In genomic region chr2:68995911-68996310, GRCh38 we compare ENCODE assay signal across 30 cellular contexts. TPM values are rescaled to one million over a fixed set of nuclear protein-coding genes. Genes with fewer than 3 reads are reported as not detected.
"Had no signal": no experiment of that assay in that cellular context is flagged by ENCODE, and none has a peak within 500 bp of the region (broad histone marks: within the 10 kb centered on the region; RNA-seq: fewer than 3 reads in every experiment).

No MANE protein-coding gene starts in this region.

- H3K27me3 ChIP-seq: MG63, Peyer's patch, SJCRH30 had no signal

- H3K9me3 ChIP-seq: Peyer's patch, SJCRH30, SK-N-SH had no signal

- H3K9ac ChIP-seq: SK-N-SH had no signal

- DNase-seq: activated CD4-positive, alpha-beta memory T cell treated with anti-CD3 and anti-CD28 coated beads, Interleukin-2, amount 10 ng/mL, durations not matched to agents 7 days and 5 days; activated CD4-positive, alpha-beta T cell treated with anti-CD3 and anti-CD28 coated beads, Interleukin-2, amount 10 ng/mL, durations not matched to agents 7 days and 5 days; activated CD4-positive, CD25-positive, alpha-beta regulatory T cell; activated gamma-delta T cell; activated naive CD4-positive, alpha-beta T cell treated with anti-CD3 and anti-CD28 coated beads for 36 hours; activated T-cell treated with anti-CD3 and anti-CD28 coated beads for 4 hours; activated T-cell treated with anti-CD3 and anti-CD28 coated beads, Interleukin-2, amount 50 U/mL, for 48 hours; MG63; MV-4-11; NCI-H1092 treated with DMSO at 0.1 percent for 48 hours; NCI-H1417 treated with DMSO at 0.1 percent for 48 hours; NCI-H1694; NCI-H2029; NCI-H2107; NCI-H226; NCI-H524; Peyer's patch; Right ventricle myocardium superior; SJCRH30; SK-N-SH; T-helper 1 cell had no signal

- H3K27ac Mint-ChIP-seq: activated CD4-positive, alpha-beta memory T cell treated with anti-CD3 and anti-CD28 coated beads, Interleukin-2, amount 10 ng/mL, durations not matched to agents 7 days and 5 days; activated CD4-positive, alpha-beta T cell treated with anti-CD3 and anti-CD28 coated beads, Interleukin-2, amount 10 ng/mL, durations not matched to agents 7 days and 5 days; activated naive CD4-positive, alpha-beta T cell treated with anti-CD3 and anti-CD28 coated beads for 36 hours; activated naive CD8-positive, alpha-beta T cell; activated T-helper 17 cell treated with anti-CD3 and anti-CD28 coated beads, Interleukin-2, amount 50 U/mL, for 72 hours had no signal

- H3K4me3 Mint-ChIP-seq: activated CD4-positive, alpha-beta memory T cell treated with anti-CD3 and anti-CD28 coated beads, Interleukin-2, amount 10 ng/mL, durations not matched to agents 7 days and 5 days; activated CD4-positive, alpha-beta T cell treated with anti-CD3 and anti-CD28 coated beads, Interleukin-2, amount 10 ng/mL, durations not matched to agents 7 days and 5 days; activated naive CD4-positive, alpha-beta T cell treated with anti-CD3 and anti-CD28 coated beads for 36 hours; activated naive CD8-positive, alpha-beta T cell; activated T-helper 17 cell treated with anti-CD3 and anti-CD28 coated beads, Interleukin-2, amount 50 U/mL, for 72 hours had no signal

- H3K4me3 ChIP-seq: coronary artery, MG63, Peyer's patch, SJCRH30 had no signal

- H3K4me1 ChIP-seq: Peyer's patch, SJCRH30 had no signal

- H3K36me3 Mint-ChIP-seq: activated naive CD8-positive, alpha-beta T cell had no signal

- H3K9me3 Mint-ChIP-seq: activated CD4-positive, alpha-beta memory T cell treated with anti-CD3 and anti-CD28 coated beads, Interleukin-2, amount 10 ng/mL, durations not matched to agents 7 days and 5 days; activated CD4-positive, alpha-beta T cell treated with anti-CD3 and anti-CD28 coated beads, Interleukin-2, amount 10 ng/mL, durations not matched to agents 7 days and 5 days; activated naive CD4-positive, alpha-beta T cell treated with anti-CD3 and anti-CD28 coated beads for 36 hours; activated T-helper 17 cell treated with anti-CD3 and anti-CD28 coated beads, Interleukin-2, amount 50 U/mL, for 72 hours had no signal

- H3K4me2 ChIP-seq: SK-N-SH had no signal

- H3K36me3 ChIP-seq: MG63, Peyer's patch, SJCRH30 had no signal

- H3K27ac ChIP-seq: coronary artery, Peyer's patch, RWPE1, SJCRH30, VCaP had no signal

- H3K4me1 Mint-ChIP-seq: activated CD4-positive, alpha-beta memory T cell treated with anti-CD3 and anti-CD28 coated beads, Interleukin-2, amount 10 ng/mL, durations not matched to agents 7 days and 5 days; activated CD4-positive, alpha-beta T cell treated with anti-CD3 and anti-CD28 coated beads, Interleukin-2, amount 10 ng/mL, durations not matched to agents 7 days and 5 days; activated T-helper 17 cell treated with anti-CD3 and anti-CD28 coated beads, Interleukin-2, amount 50 U/mL, for 72 hours had no signal

- ATAC-seq: activated T-helper 17 cell treated with anti-CD3 and anti-CD28 coated beads, Interleukin-2, amount 50 U/mL, for 72 hours had no signal

RNA-seq across cellular contexts. Expression of gene ANTXR1, which starts 17.1 kb away (rescaled TPM):
- total RNA-seq: activated CD4-positive, alpha-beta memory T cell treated with anti-CD3 and anti-CD28 coated beads, Interleukin-2, amount 10 ng/mL, durations not matched to agents 7 days and 5 days; T-helper 2 cell treated with Interferon-gamma antibody and Interleukin-4, amounts not matched to agents 100 ng/mL and 5 ng/mL, for 36 hours had no signal

RNA-seq across cellular contexts. Expression of gene GKN1, which starts 21.5 kb away (rescaled TPM):
- total RNA-seq: activated CD4-positive, alpha-beta memory T cell treated with anti-CD3 and anti-CD28 coated beads, Interleukin-2, amount 10 ng/mL, durations not matched to agents 7 days and 5 days; activated CD4-positive, alpha-beta T cell treated with anti-CD3 and anti-CD28 coated beads, Interleukin-2, amount 10 ng/mL, durations not matched to agents 7 days and 5 days; activated CD8-positive, alpha-beta memory T cell treated with anti-CD3 and anti-CD28 coated beads for 36 hours; activated naive CD4-positive, alpha-beta T cell treated with anti-CD3 and anti-CD28 coated beads for 36 hours; activated T-helper 17 cell treated with anti-CD3 and anti-CD28 coated beads, Interleukin-2, amount 50 U/mL, for 72 hours; cardiac septum; cerebellum; Peyer's patch; Right ventricle myocardium superior; SJCRH30; T-helper 2 cell treated with Interferon-gamma antibody and Interleukin-4, amounts not matched to agents 100 ng/mL and 5 ng/mL, for 36 hours had no signal
- polyA plus RNA-seq: SK-N-SH had no signal

RNA-seq across cellular contexts. Expression of gene GKN2, which starts 43.2 kb away (rescaled TPM):
- total RNA-seq: activated CD4-positive, alpha-beta memory T cell treated with anti-CD3 and anti-CD28 coated beads, Interleukin-2, amount 10 ng/mL, durations not matched to agents 7 days and 5 days; activated CD4-positive, alpha-beta T cell treated with anti-CD3 and anti-CD28 coated beads, Interleukin-2, amount 10 ng/mL, durations not matched to agents 7 days and 5 days; activated CD8-positive, alpha-beta memory T cell treated with anti-CD3 and anti-CD28 coated beads for 36 hours; activated naive CD4-positive, alpha-beta T cell treated with anti-CD3 and anti-CD28 coated beads for 36 hours; activated T-helper 17 cell treated with anti-CD3 and anti-CD28 coated beads, Interleukin-2, amount 50 U/mL, for 72 hours; cardiac septum; cerebellum; Peyer's patch; Right ventricle myocardium superior; SJCRH30; T-helper 2 cell treated with Interferon-gamma antibody and Interleukin-4, amounts not matched to agents 100 ng/mL and 5 ng/mL, for 36 hours had no signal
- polyA plus RNA-seq: SK-N-SH had no signal
